28 cellular contexts compared by ENCODE assay signal in genomic region chr2:197486175-197486574, GRCh38. TPM values are rescaled to one million over a fixed set of nuclear protein-coding genes. Genes with fewer than 3 reads are reported as not detected.
DNase-seq lines count a peak whose midpoint lies in the region; TF ChIP-seq lines count a peak whose summit lies in the region.
"Had no signal": no experiment of that assay in that cellular context is flagged by ENCODE, and none has a peak within 500 bp of the region (broad histone marks: within the 10 kb centered on the region; RNA-seq: fewer than 3 reads in every experiment).

No MANE protein-coding gene starts in this region.

- no peaks in the 10 kb centered on the region for H3K4me1 Mint-ChIP-seq in endothelial cell (ENCODE audit: unreplicated experiment)
- H3K4me1 Mint-ChIP-seq: immature natural killer cell had no signal

- no peaks in the 10 kb centered on the region for H3K9me3 Mint-ChIP-seq in endothelial cell (ENCODE audit: unreplicated experiment)

- CTCF ChIA-PET in HEK293 (lab: Yijun Ruan, JAX), result no interaction called here

- H3K36me3 Mint-ChIP-seq in endothelial cell (ENCODE audit: low read depth, unreplicated experiment), result peaks cover 38% of the 10 kb centered on the region

- H3K27ac ChIP-seq in HEK293 (ENCODE audit: extremely low read depth, low read depth, low read length), result no peak overlapping the region
- H3K27ac ChIP-seq: C4-2B, coronary artery, Peyer's patch, testis had no signal

- peaks cover 2% of the 10 kb centered on the region for H3K27me3 Mint-ChIP-seq in endothelial cell (ENCODE audit: unreplicated experiment)
- H3K27me3 Mint-ChIP-seq: activated CD4-positive, alpha-beta T cell treated with anti-CD3 and anti-CD28 coated beads for 36 hours had no signal

- TF ChIP-seq CTCF in HEK293 (tag by site-specific recombination; IDR thresholded peaks at IDR 0.05) (no peak), endothelial cell (IDR thresholded peaks at IDR 0.05; ENCODE audit: unreplicated experiment) (no peak)

- H3K27ac Mint-ChIP-seq in endothelial cell (ENCODE audit: unreplicated experiment), result no peak overlapping the region

- H3K4me1 ChIP-seq in HEK293 (ENCODE audit: control insufficient read depth, insufficient read depth, low read length), result no peaks in the 10 kb centered on the region
- H3K4me1 ChIP-seq: Peyer's patch, testis had no signal

- POLR2A ChIA-PET in HEK293 (lab: Yijun Ruan, JAX), result no interaction called here

- peaks cover 40 to 60% of the 10 kb centered on the region in 2 experiments for H3K36me3 ChIP-seq in HEK293 (ENCODE audit: control insufficient read depth in 2 of 2, insufficient read depth in 1 of 2, low read length in 2 of 2)

- no peaks in the 10 kb centered on the region for H3K9me3 ChIP-seq in HEK293 (ENCODE audit: control insufficient read depth, insufficient read depth, low read depth, low read length)
- H3K9me3 ChIP-seq: testis had no signal

- H3K4me3 ChIP-seq in HEK293 (ENCODE audit: low read depth, low read length), result no peak overlapping the region
- H3K4me3 ChIP-seq: coronary artery, Peyer's patch, testis had no signal

- peak; percentile 13 for DNase-seq in DMS 273 (lab: John Stamatoyannopoulos, UW; ENCODE audit: unreplicated experiment)
- no peak for DNase-seq in DMS 273 treated with DMSO at 0.1 percent for 48 hours (lab: John Stamatoyannopoulos, UW)
- DNase-seq in endothelial cell (ENCODE audit: low spot score), result no peak
- no peak for DNase-seq in SHP77 (lab: John Stamatoyannopoulos, UW)
- no peak for DNase-seq in NCI-H146 treated with DMSO at 0.1 percent for 48 hours (lab: John Stamatoyannopoulos, UW; ENCODE audit: unreplicated experiment)
- DNase-seq: 8988T; activated CD4-positive, alpha-beta T cell treated with anti-CD3 and anti-CD28 coated beads for 36 hours; activated CD8-positive, alpha-beta memory T cell treated with anti-CD3 and anti-CD28 coated beads for 24 hours; activated effector memory CD4-positive, alpha-beta T cell treated with anti-CD3 and anti-CD28 coated beads, Interleukin-2, amount 50 U/mL, for 16 hours; activated T-cell treated with anti-CD3 and anti-CD28 coated beads for 4 hours; caudate nucleus; effector CD8-positive, alpha-beta T cell; hypothalamus; immature natural killer cell; left colon; mammary epithelial cell; MV-4-11; NCI-H146; NCI-H2107; NCI-H345; Peyer's patch; SIG-M5; small intestine; stimulated activated naive CD4-positive, alpha-beta T cell treated with Interleukin-2 at 50 U/mL for 16 hours; testis had no signal

- peak overlapping the region; percentile 78 for H3K4me3 Mint-ChIP-seq in endothelial cell (ENCODE audit: unreplicated experiment)
- H3K4me3 Mint-ChIP-seq: activated CD4-positive, alpha-beta T cell treated with anti-CD3 and anti-CD28 coated beads for 36 hours; immature natural killer cell had no signal

TF ChIP-seq in HEK293, 187 proteins besides CTCF, POLR2A, EP300 and RAD21:
- no peak for TF ChIP-seq ZNF571 (tag by site-specific recombination; IDR thresholded peaks at IDR 0.05)
- peak; percentile 93 for TF ChIP-seq PRDM4 (tag by site-specific recombination; IDR thresholded peaks at IDR 0.05)

RNA-seq across cellular contexts. Expression of gene HSPD1, which starts 13.5 kb away (rescaled TPM):
- total RNA-seq in endothelial cell (ENCODE audit: unreplicated experiment), result 212 TPM

RNA-seq across cellular contexts. Expression of gene HSPE1, which starts 14.0 kb away (rescaled TPM):
- 73.6 TPM for total RNA-seq in endothelial cell (ENCODE audit: unreplicated experiment)

RNA-seq across cellular contexts. Expression of gene MOB4, which starts 29.7 kb away (rescaled TPM):
- 31.0 TPM for total RNA-seq in endothelial cell (ENCODE audit: unreplicated experiment)

RNA-seq across cellular contexts. Expression of gene COQ10B, which starts 32.8 kb away (rescaled TPM):
- 22.1 TPM for total RNA-seq in endothelial cell (ENCODE audit: unreplicated experiment)

RNA-seq across cellular contexts. Expression of gene SF3B1, which starts 51.3 kb away (rescaled TPM):
- 401 TPM for total RNA-seq in endothelial cell (ENCODE audit: unreplicated experiment)
